In genomic region chr11:44624761-44625221, GRCh38 we compare ENCODE assay signal across 1 cellular context.
TF ChIP-seq lines count a peak whose summit lies in the region.

No MANE protein-coding gene starts in this region.

TF ChIP-seq in GM12878, 131 proteins besides CTCF, POLR2A, EP300 and RAD21:
- TF ChIP-seq YY1 (IDR thresholded peaks at IDR 0.05; ENCODE audit: low read depth, low read length) = no peak
- TF ChIP-seq POLR2AphosphoS2 (IDR thresholded peaks at IDR 0.05; ENCODE audit: low read depth, low read length) = 0 out of 2 replicates have a peak, but pooled peaks have one; percentile 54
